30 cellular contexts compared by ENCODE assay signal in the genomic region with DNA sequence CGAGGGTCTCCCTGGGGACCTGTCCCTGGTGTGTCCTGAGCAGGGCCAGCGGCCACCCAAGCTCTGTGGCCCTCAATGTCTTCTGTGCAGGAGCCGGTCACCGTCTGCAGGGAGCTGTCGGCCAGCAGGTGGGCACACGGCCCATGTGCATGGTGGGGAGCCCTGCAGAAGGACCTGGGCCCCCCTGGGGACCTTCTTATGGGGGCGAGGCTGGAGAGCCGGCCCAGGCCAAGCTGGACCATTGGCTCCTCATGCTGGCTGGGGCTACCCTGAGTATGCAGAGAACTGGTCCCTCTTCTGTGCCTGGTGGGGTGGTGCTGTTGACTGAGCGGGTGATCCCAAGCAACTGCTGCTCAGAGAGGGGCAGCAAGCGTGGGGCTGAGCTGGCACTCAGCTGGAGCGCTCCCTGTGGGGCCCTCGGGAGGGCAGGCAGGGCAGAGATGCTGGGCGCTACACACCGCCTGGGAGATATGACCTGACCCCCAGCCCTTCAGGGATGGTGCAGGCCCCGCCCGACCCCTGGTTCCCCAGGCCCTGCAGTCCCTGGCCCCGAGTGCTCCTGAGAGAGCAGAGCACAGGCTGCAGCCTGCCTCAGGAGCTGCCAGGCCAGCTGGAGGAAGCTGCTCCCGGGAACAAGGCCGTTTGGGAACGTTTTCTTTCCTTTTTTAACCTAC. TPM values are rescaled to one million over a fixed set of nuclear protein-coding genes. Genes with fewer than 3 reads are reported as not detected.
DNase-seq lines count a peak whose midpoint lies in the region; ATAC-seq, FAIRE-seq and TF ChIP-seq lines count a peak whose summit lies in the region.
"Had no signal": no experiment of that assay in that cellular context is flagged by ENCODE, and none has a peak within 500 bp of the region (broad histone marks: within the 10 kb centered on the region; RNA-seq: fewer than 3 reads in every experiment).

No MANE protein-coding gene starts in this region.

- in situ Hi-C loops in GM13977 (cut with MboI; ENCODE audit: low pct_unique_long_range_greater_than_20kb, low sequenced_read_pairs, unreplicated experiment) = no loop called here

- H3K36me3 ChIP-seq in HEK293 (ENCODE audit: control insufficient read depth in 2 of 2, insufficient read depth in 1 of 2, low read length in 2 of 2) (peaks cover 0 to 3% of the 10 kb centered on the region in 2 experiments; a peak in 1 of 3 replicates), kidney (ENCODE audit: control insufficient read depth in 1 of 2, insufficient read depth in 2 of 2, low read length in 2 of 2) (no peaks in the 10 kb centered on the region), esophagus muscularis mucosa (no peaks in the 10 kb centered on the region)
- H3K36me3 ChIP-seq: cardiac muscle cell, gastroesophageal sphincter, SJSA1, stomach, tibial artery had no signal

- intact Hi-C loops in kidney (cut with DNase I) = no loop called here
- intact Hi-C loops in sciatic nerve (cut with DNase I) = no loop called here
- intact Hi-C loops in esophagus muscularis mucosa (cut with DNase I) = no loop called here

- POLR2A ChIA-PET in HEK293 (lab: Yijun Ruan, JAX) = interaction anchor here (0.9 kb wide), 1 partner anchor 11 kb away, joined by 3 read pairs; no protein-coding TSS in a partner anchor

- no peak for TF ChIP-seq POLR2A in esophagus muscularis mucosa (IDR thresholded peaks at IDR 0.05; ENCODE audit: low read depth)

- no peak overlapping the region for H3K9ac ChIP-seq in kidney (ENCODE audit: low read length in 2 of 2)

- no peak for FAIRE-seq in kidney (lab: Jason Lieb, UNC)
- FAIRE-seq: astrocyte, endothelial cell of umbilical vein had no signal

- 84% methylated on average over 11 of the region's 20 CpGs for WGBS in esophagus muscularis mucosa

- DNase-seq in GM13977 (ENCODE audit: low spot score) = peak; percentile 28
- DNase-seq in kidney = peak; percentile 72
- DNase-seq in sciatic nerve (ENCODE audit: low spot score) = peak; percentile 40
- no peak for DNase-seq in islet precursor cell
- DNase-seq in esophagus muscularis mucosa (ENCODE audit: extremely low spot score) = no peak
- DNase-seq: activated CD4-positive, alpha-beta T cell treated with anti-CD3 and anti-CD28 coated beads for 48 hours; Calu3; dermis blood vessel endothelial cell; DMS79 treated with DMSO at 0.1 percent for 48 hours; GDM1; mesenchymal stem cell; NCI-H2107; NCI-H446; NCI-H774; right cardiac atrium; stimulated activated CD4-positive, alpha-beta T cell treated with anti-CD3 and anti-CD28 coated beads, Interleukin-12 subunit alpha, Interleukin-12 subunit beta, amount 100 ng/mL, for 4 hours; stimulated activated CD4-positive, alpha-beta T cell treated with anti-CD3 and anti-CD28 coated beads, Interleukin-4, amount 100 ng/mL, for 1 hour; stomach; T-cell had no signal

- H3K4me3 ChIP-seq in HEK293 (ENCODE audit: low read depth, low read length) (no peak overlapping the region), kidney (ENCODE audit: low read length in 2 of 2) (no peak overlapping the region), esophagus muscularis mucosa (no peak overlapping the region)
- H3K4me3 ChIP-seq: cardiac muscle cell, gastroesophageal sphincter, SJSA1, stomach, tibial artery had no signal

- H3K4me1 ChIP-seq in HEK293 (ENCODE audit: control insufficient read depth, insufficient read depth, low read length) = no peaks in the 10 kb centered on the region
- H3K4me1 ChIP-seq in kidney (ENCODE audit: control insufficient read depth in 1 of 2, insufficient read depth in 1 of 2, low read depth in 1 of 2, low read length in 2 of 2) = peaks cover 0 to 11% of the 10 kb centered on the region in 2 donors
- H3K4me1 ChIP-seq in esophagus muscularis mucosa = peaks cover 0 to 6% (median 0%) of the 10 kb centered on the region in 4 donors
- H3K4me1 ChIP-seq: gastroesophageal sphincter, SJSA1, stomach, tibial artery had no signal

- ATAC-seq in sciatic nerve (no peak), HG03039 (IDR thresholded peaks at IDR 0.05; ENCODE audit: unreplicated experiment) (no peak)
- ATAC-seq: gastroesophageal sphincter, right cardiac atrium, T-cell had no signal

- TF ChIP-seq EP300 in esophagus muscularis mucosa (IDR thresholded peaks at IDR 0.05) = no peak

- H3K27me3 ChIP-seq in esophagus muscularis mucosa = peaks cover 0 to 22% (median 1%) of the 10 kb centered on the region in 4 donors
- H3K27me3 ChIP-seq: cardiac muscle cell, SJSA1 had no signal

- CTCF ChIA-PET in HEK293 (lab: Yijun Ruan, JAX) = no interaction called here

- H3K27ac ChIP-seq in HEK293 (ENCODE audit: extremely low read depth, low read depth, low read length) (no peak overlapping the region), kidney (ENCODE audit: low read depth in 2 of 2, low read length in 2 of 2) (no peak overlapping the region), esophagus muscularis mucosa (replicated peaks in 1 of 4) (no peak overlapping the region)
- H3K27ac ChIP-seq: C4-2B, cardiac muscle cell, gastroesophageal sphincter, SJSA1, stomach, tibial artery had no signal

- no peaks in the 10 kb centered on the region for H3K9me3 ChIP-seq in HEK293 (ENCODE audit: control insufficient read depth, insufficient read depth, low read depth, low read length)
- H3K9me3 ChIP-seq in kidney (ENCODE audit: control insufficient read depth in 1 of 2, low read length in 2 of 2) = no peaks in the 10 kb centered on the region
- no peaks in the 10 kb centered on the region for H3K9me3 ChIP-seq in esophagus muscularis mucosa
- H3K9me3 ChIP-seq: gastroesophageal sphincter, SJSA1, stomach, tibial artery had no signal

- TF ChIP-seq CTCF in GM13977 (IDR thresholded peaks at IDR 0.05; ENCODE audit: extremely low read depth, insufficient read depth, missing control alignments) (no peak), HEK293 (tag by site-specific recombination; IDR thresholded peaks at IDR 0.05) (no peak), kidney (IDR thresholded peaks at IDR 0.05; ENCODE audit: borderline replicate concordance, extremely low read depth, insufficient read depth) (no peak), esophagus muscularis mucosa (IDR thresholded peaks at IDR 0.05) (no peak)

TF ChIP-seq in HEK293, 187 proteins besides CTCF, POLR2A, EP300 and RAD21:
- TF ChIP-seq, protein P1, sequence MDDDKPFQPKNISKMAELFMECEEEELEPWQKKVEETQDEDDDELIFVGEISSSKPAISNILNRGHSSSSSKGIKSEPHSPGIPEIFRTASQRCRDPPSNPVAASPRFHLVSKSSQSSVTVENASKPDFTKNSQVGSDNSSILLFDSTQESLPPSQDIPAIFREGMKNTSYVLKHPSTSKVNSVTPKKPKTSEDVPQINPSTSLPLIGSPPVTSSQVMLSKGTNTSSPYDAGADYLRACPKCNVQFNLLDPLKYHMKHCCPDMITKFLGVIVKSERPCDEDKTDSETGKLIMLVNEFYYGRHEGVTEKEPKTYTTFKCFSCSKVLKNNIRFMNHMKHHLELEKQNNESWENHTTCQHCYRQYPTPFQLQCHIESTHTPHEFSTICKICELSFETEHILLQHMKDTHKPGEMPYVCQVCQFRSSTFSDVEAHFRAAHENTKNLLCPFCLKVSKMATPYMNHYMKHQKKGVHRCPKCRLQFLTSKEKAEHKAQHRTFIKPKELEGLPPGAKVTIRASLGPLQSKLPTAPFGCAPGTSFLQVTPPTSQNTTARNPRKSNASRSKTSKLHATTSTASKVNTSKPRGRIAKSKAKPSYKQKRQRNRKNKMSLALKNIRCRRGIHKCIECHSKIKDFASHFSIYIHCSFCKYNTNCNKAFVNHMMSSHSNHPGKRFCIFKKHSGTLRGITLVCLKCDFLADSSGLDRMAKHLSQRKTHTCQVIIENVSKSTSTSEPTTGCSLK (tag by site-specific recombination; IDR thresholded peaks at IDR 0.05) = no peak
- peak; percentile 48; the same call in 1 of the 2 replicates for TF ChIP-seq GLIS1 (tag by site-specific recombination; IDR thresholded peaks at IDR 0.05)
- peak; percentile 15; the same call in 1 of the 2 replicates for TF ChIP-seq ZIC2 (tag by site-specific recombination; IDR thresholded peaks at IDR 0.05)

RNA-seq across cellular contexts. Expression of gene NAT8L, which starts 14.8 kb away (rescaled TPM):
- total RNA-seq in kidney = 2.7 TPM
- 12.5 TPM for polyA plus RNA-seq in kidney (ENCODE audit: insufficient read depth, low read depth, low replicate concordance)
- 8.1 TPM for total RNA-seq in sciatic nerve
- under 1 TPM; under 0.01 to 0.45 (median 0.20) TPM for total RNA-seq in esophagus muscularis mucosa
- total RNA-seq: RPMI7951, SJSA1 had no signal
- polyA plus RNA-seq: IgD-negative memory B cell had no signal

Comparison
In these comparisons a context has a peak if more than half of its experiments do, and no peak if none do; other contexts are left out.
1. DNase-seq: peak in GM13977 (single experiment), kidney (single experiment) and sciatic nerve (single experiment); none in islet precursor cell (single experiment) and esophagus muscularis mucosa (single experiment).